Comparison of ENCODE assay signal across 17 cellular contexts in the genomic region with DNA sequence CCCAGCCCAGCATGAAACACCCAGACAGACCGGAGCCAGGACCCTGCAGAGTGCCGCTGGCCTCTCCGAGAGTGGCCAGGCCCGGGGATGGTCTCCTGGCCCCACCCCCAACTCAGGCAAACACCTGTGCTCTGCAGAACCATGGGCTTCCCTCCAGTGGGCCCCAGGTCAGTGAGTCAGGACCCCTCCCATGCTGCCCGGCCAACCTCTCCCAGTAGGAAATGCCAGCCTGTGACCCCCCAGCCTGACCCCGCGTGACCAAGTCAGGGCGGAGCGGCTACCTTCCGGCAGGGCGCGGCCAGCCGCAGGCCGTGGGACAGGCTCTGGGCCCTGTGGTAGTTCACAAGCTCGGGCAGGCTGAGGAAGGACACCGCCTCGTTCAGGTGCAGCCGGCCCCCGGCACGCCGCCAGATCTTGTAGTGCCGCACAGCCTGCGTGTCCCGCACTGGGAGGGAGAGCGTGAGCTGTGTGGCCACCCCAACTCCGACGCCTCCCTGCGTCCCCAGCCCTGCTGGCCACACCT. TPM values are rescaled to one million over a fixed set of nuclear protein-coding genes. Genes with fewer than 3 reads are reported as not detected.
DNase-seq lines count a peak whose midpoint lies in the region; ATAC-seq, FAIRE-seq and TF ChIP-seq lines count a peak whose summit lies in the region.
"Had no signal": no experiment of that assay in that cellular context is flagged by ENCODE, and none has a peak within 500 bp of the region (broad histone marks: within the 10 kb centered on the region; RNA-seq: fewer than 3 reads in every experiment).

No MANE protein-coding gene starts in this region.

- no peak overlapping the region for H3K4me3 ChIP-seq in bronchial epithelial cell (ENCODE audit: low read depth, low read length)
- H3K4me3 ChIP-seq in mucosa of descending colon = no peak overlapping the region
- H3K4me3 ChIP-seq in A673 (ENCODE audit: low read depth, low read length, poor library complexity, severe bottlenecking) = no peak overlapping the region

- BruUV-seq in A673 (replicated peaks; lab: Mats Ljungman, UMichigan) = no TSS peak

- no peaks in the 10 kb centered on the region for H3K4me1 Mint-ChIP-seq in activated naive CD8-positive, alpha-beta T cell treated with anti-CD3 and anti-CD28 coated beads, Interleukin-2, amount 10 ng/mL, durations not matched to agents 7 days and 5 days
- H3K4me1 Mint-ChIP-seq in activated naive CD8-positive, alpha-beta T cell treated with anti-CD3 and anti-CD28 coated beads for 36 hours = peaks cover 5% of the 10 kb centered on the region

- H3K9me3 ChIP-seq in mucosa of descending colon (no peaks in the 10 kb centered on the region), A673 (ENCODE audit: low read depth, low read length, poor library complexity, severe bottlenecking) (no peaks in the 10 kb centered on the region)
- H3K9me3 ChIP-seq: right lobe of liver had no signal

- H3K4me1 ChIP-seq in mucosa of descending colon (ENCODE audit: low read depth) = peaks cover 37% of the 10 kb centered on the region
- H3K4me1 ChIP-seq in A673 (ENCODE audit: insufficient read depth, low read length, poor library complexity, severe bottlenecking) = peaks cover 5% of the 10 kb centered on the region

- ATAC-seq in activated naive CD8-positive, alpha-beta T cell treated with anti-CD3 and anti-CD28 coated beads, Interleukin-2, amount 10 ng/mL, durations not matched to agents 7 days and 5 days (ENCODE audit: low read depth) = no peak
- peak; percentile 22 for ATAC-seq in mucosa of descending colon
- no peak for ATAC-seq in HG03469 (IDR thresholded peaks at IDR 0.05; ENCODE audit: unreplicated experiment)
- ATAC-seq: activated CD8-positive, alpha-beta memory T cell treated with anti-CD3 and anti-CD28 coated beads, Interleukin-2, amount 10 ng/mL, durations not matched to agents 7 days and 5 days; activated naive CD4-positive, alpha-beta T cell treated with anti-CD3 and anti-CD28 coated beads, Interleukin-2, amount 50 U/mL, for 72 hours; naive thymus-derived CD4-positive, alpha-beta T cell; right lobe of liver had no signal

- peaks cover 1% of the 10 kb centered on the region for H3K36me3 ChIP-seq in bronchial epithelial cell (ENCODE audit: control insufficient read depth, insufficient read depth, low read length)
- no peaks in the 10 kb centered on the region for H3K36me3 ChIP-seq in mucosa of descending colon (ENCODE audit: low read depth)
- H3K36me3 ChIP-seq in A673 (ENCODE audit: insufficient read depth, low read length, poor library complexity, severe bottlenecking) = no peaks in the 10 kb centered on the region
- H3K36me3 ChIP-seq: right lobe of liver had no signal

- FAIRE-seq in bronchial epithelial cell (lab: Jason Lieb, UNC) = no peak
- FAIRE-seq: endometrium had no signal

- TF ChIP-seq CTCF in bronchial epithelial cell (IDR thresholded peaks at IDR 0.05; ENCODE audit: insufficient read depth, low read length, severe bottlenecking) = no peak
- TF ChIP-seq CTCF in mucosa of descending colon (IDR thresholded peaks at IDR 0.05) = no peak
- TF ChIP-seq CTCF in A673 (conservative IDR thresholded peaks at IDR 0.05; ENCODE audit: low read depth, low read length) = no peak

- CTCF ChIA-PET in A673 (lab: Charles Lee) = no interaction called here

- no peak overlapping the region for H3K27ac Mint-ChIP-seq in activated naive CD8-positive, alpha-beta T cell treated with anti-CD3 and anti-CD28 coated beads, Interleukin-2, amount 10 ng/mL, durations not matched to agents 7 days and 5 days
- H3K27ac Mint-ChIP-seq in activated naive CD8-positive, alpha-beta T cell treated with anti-CD3 and anti-CD28 coated beads for 36 hours = no peak overlapping the region
- H3K27ac Mint-ChIP-seq: activated CD8-positive, alpha-beta memory T cell treated with anti-CD3 and anti-CD28 coated beads, Interleukin-2, amount 10 ng/mL, durations not matched to agents 7 days and 5 days; activated naive CD4-positive, alpha-beta T cell treated with anti-CD3 and anti-CD28 coated beads, Interleukin-2, amount 50 U/mL, for 72 hours; naive thymus-derived CD4-positive, alpha-beta T cell had no signal

- H3K36me3 Mint-ChIP-seq in activated naive CD8-positive, alpha-beta T cell treated with anti-CD3 and anti-CD28 coated beads, Interleukin-2, amount 10 ng/mL, durations not matched to agents 7 days and 5 days = no peaks in the 10 kb centered on the region
- H3K36me3 Mint-ChIP-seq in activated naive CD8-positive, alpha-beta T cell treated with anti-CD3 and anti-CD28 coated beads for 36 hours = no peaks in the 10 kb centered on the region
- H3K36me3 Mint-ChIP-seq: activated CD8-positive, alpha-beta memory T cell treated with anti-CD3 and anti-CD28 coated beads, Interleukin-2, amount 10 ng/mL, durations not matched to agents 7 days and 5 days; activated naive CD4-positive, alpha-beta T cell treated with anti-CD3 and anti-CD28 coated beads, Interleukin-2, amount 50 U/mL, for 72 hours; naive thymus-derived CD4-positive, alpha-beta T cell had no signal

- intact Hi-C loops in mucosa of descending colon (cut with DNase I, micrococcal nuclease) (no loop called here), A673 (cut with micrococcal nuclease; ENCODE audit: unreplicated experiment) (no loop called here)

- H3K27ac ChIP-seq in A673 (ENCODE audit: low read depth, low read length, poor library complexity, severe bottlenecking) = no peak overlapping the region
- H3K27ac ChIP-seq: right lobe of liver had no signal

- no peaks in the 10 kb centered on the region for H3K27me3 Mint-ChIP-seq in activated naive CD8-positive, alpha-beta T cell treated with anti-CD3 and anti-CD28 coated beads, Interleukin-2, amount 10 ng/mL, durations not matched to agents 7 days and 5 days
- H3K27me3 Mint-ChIP-seq in activated naive CD8-positive, alpha-beta T cell treated with anti-CD3 and anti-CD28 coated beads for 36 hours = no peaks in the 10 kb centered on the region
- H3K27me3 Mint-ChIP-seq: naive thymus-derived CD4-positive, alpha-beta T cell had no signal

- POLR2A ChIA-PET in activated naive CD8-positive, alpha-beta T cell treated with anti-CD3 and anti-CD28 coated beads, Interleukin-2, amount 10 ng/mL, durations not matched to agents 7 days and 5 days (lab: Charles Lee) = interaction anchor here (5.1 kb wide), 1 partner anchor 12 kb away, joined by 88 read pairs; a partner anchor contains a TSS
- POLR2A ChIA-PET in A673 (lab: Charles Lee; ENCODE audit: low non-redundant PET) = no interaction called here

- no peaks in the 10 kb centered on the region for H3K27me3 ChIP-seq in bronchial epithelial cell (ENCODE audit: control insufficient read depth, insufficient read depth, low read length)
- no peaks in the 10 kb centered on the region for H3K27me3 ChIP-seq in A673 (replicated peaks; ENCODE audit: insufficient read depth, low read depth, low read length, poor library complexity)
- H3K27me3 ChIP-seq: right lobe of liver had no signal

- no peaks in the 10 kb centered on the region for H3K9me3 Mint-ChIP-seq in activated naive CD8-positive, alpha-beta T cell treated with anti-CD3 and anti-CD28 coated beads, Interleukin-2, amount 10 ng/mL, durations not matched to agents 7 days and 5 days
- H3K9me3 Mint-ChIP-seq in activated naive CD8-positive, alpha-beta T cell treated with anti-CD3 and anti-CD28 coated beads for 36 hours = no peaks in the 10 kb centered on the region
- H3K9me3 Mint-ChIP-seq: activated naive CD4-positive, alpha-beta T cell treated with anti-CD3 and anti-CD28 coated beads, Interleukin-2, amount 50 U/mL, for 72 hours had no signal

- H3K4me3 Mint-ChIP-seq in activated naive CD8-positive, alpha-beta T cell treated with anti-CD3 and anti-CD28 coated beads, Interleukin-2, amount 10 ng/mL, durations not matched to agents 7 days and 5 days = no peak overlapping the region
- no peak overlapping the region for H3K4me3 Mint-ChIP-seq in activated naive CD8-positive, alpha-beta T cell treated with anti-CD3 and anti-CD28 coated beads for 36 hours
- H3K4me3 Mint-ChIP-seq: activated CD8-positive, alpha-beta memory T cell treated with anti-CD3 and anti-CD28 coated beads, Interleukin-2, amount 10 ng/mL, durations not matched to agents 7 days and 5 days; naive thymus-derived CD4-positive, alpha-beta T cell had no signal

- peak; percentile 37 for DNase-seq in activated naive CD8-positive, alpha-beta T cell treated with anti-CD3 and anti-CD28 coated beads, Interleukin-2, amount 10 ng/mL, durations not matched to agents 7 days and 5 days
- DNase-seq in activated naive CD8-positive, alpha-beta T cell treated with anti-CD3 and anti-CD28 coated beads for 36 hours = no peak
- DNase-seq in bronchial epithelial cell (ENCODE audit: low read depth) = peak; percentile 64
- DNase-seq in mucosa of descending colon = peak; percentile 88 to 91 (median 90)
- peak; percentile 90 for DNase-seq in ureter (ENCODE audit: low spot score)
- no peak for DNase-seq in A673 (ENCODE audit: low spot score)
- no peak for DNase-seq in activated CD8-positive, alpha-beta memory T cell treated with anti-CD3 and anti-CD28 coated beads, Interleukin-2, amount 50 U/mL, for 48 hours
- DNase-seq: activated CD8-positive, alpha-beta memory T cell treated with anti-CD3 and anti-CD28 coated beads, Interleukin-2, amount 10 ng/mL, durations not matched to agents 7 days and 5 days; caudate nucleus; kidney glomerular epithelial cell; NCI-H1092; stimulated activated CD4-positive, alpha-beta T cell treated with anti-CD3 and anti-CD28 coated beads, Interleukin-4, amount 100 ng/mL, for 24 hours had no signal

RNA-seq across cellular contexts. Expression of a gene that starts 3.2 kb away (rescaled TPM):
- under 1 TPM; 0.11 to 0.31 TPM for total RNA-seq in activated naive CD8-positive, alpha-beta T cell treated with anti-CD3 and anti-CD28 coated beads, Interleukin-2, amount 10 ng/mL, durations not matched to agents 7 days and 5 days
- total RNA-seq in activated naive CD8-positive, alpha-beta T cell treated with anti-CD3 and anti-CD28 coated beads for 36 hours = under 1 TPM; 0.16 to 0.26 TPM
- 59.5 and 107 TPM in 2 replicates for total RNA-seq in bronchial epithelial cell
- 10 to 100 TPM; 39.5 to 91.7 (median 87.1) TPM for total RNA-seq in mucosa of descending colon
- 55.1 TPM for total RNA-seq in ureter
- not detected in 2 replicates for total RNA-seq in A673 (2021)

RNA-seq across cellular contexts. Expression of a gene that starts 13.4 kb away (rescaled TPM):
- 100 to 1,000 TPM; 242 to 248 TPM for total RNA-seq in activated naive CD8-positive, alpha-beta T cell treated with anti-CD3 and anti-CD28 coated beads, Interleukin-2, amount 10 ng/mL, durations not matched to agents 7 days and 5 days
- total RNA-seq in activated naive CD8-positive, alpha-beta T cell treated with anti-CD3 and anti-CD28 coated beads for 36 hours = 100 to 1,000 TPM; 128 to 136 TPM
- 21.9 and 35.6 TPM in 2 replicates for total RNA-seq in bronchial epithelial cell
- total RNA-seq in mucosa of descending colon = 100 to 1,000 TPM; 263 to 672 (median 537) TPM
- total RNA-seq in ureter = 507 TPM
- total RNA-seq in A673 (2021) = 148 and 176 TPM in 2 replicates

RNA-seq across cellular contexts. Expression of a gene that starts 13.6 kb away (rescaled TPM):
- total RNA-seq in activated naive CD8-positive, alpha-beta T cell treated with anti-CD3 and anti-CD28 coated beads, Interleukin-2, amount 10 ng/mL, durations not matched to agents 7 days and 5 days = not detected
- total RNA-seq in activated naive CD8-positive, alpha-beta T cell treated with anti-CD3 and anti-CD28 coated beads for 36 hours = not detected
- 0.13 and 0.79 TPM in 2 replicates for total RNA-seq in bronchial epithelial cell
- total RNA-seq in mucosa of descending colon = under 1 TPM; 0.25 to 0.52 (median 0.27) TPM
- 0.26 TPM for total RNA-seq in ureter
- not detected in 2 replicates for total RNA-seq in A673 (2021)
- total RNA-seq: activated CD8-positive, alpha-beta memory T cell treated with anti-CD3 and anti-CD28 coated beads, Interleukin-2, amount 10 ng/mL, durations not matched to agents 7 days and 5 days; activated naive CD4-positive, alpha-beta T cell treated with anti-CD3 and anti-CD28 coated beads, Interleukin-2, amount 50 U/mL, for 72 hours; right lobe of liver had no signal

RNA-seq across cellular contexts. Expression of a gene that starts 20.0 kb away (rescaled TPM):
- total RNA-seq in activated naive CD8-positive, alpha-beta T cell treated with anti-CD3 and anti-CD28 coated beads, Interleukin-2, amount 10 ng/mL, durations not matched to agents 7 days and 5 days = under 1 TPM; 0.48 to 0.55 TPM
- total RNA-seq in activated naive CD8-positive, alpha-beta T cell treated with anti-CD3 and anti-CD28 coated beads for 36 hours = under 1 TPM; 0.10 to 0.20 TPM
- total RNA-seq in bronchial epithelial cell (0.26 and 0.90 TPM in 2 replicates), mucosa of descending colon (under 1 TPM in 2 of 3 donors, not detected in 1; 0.19 to 0.25 TPM), ureter (1.6 TPM), A673 (2021) (0.21 and 0.37 TPM in 2 replicates)
- total RNA-seq: right lobe of liver had no signal

RNA-seq across cellular contexts. Expression of a gene that starts 35.0 kb away (rescaled TPM):
- total RNA-seq in activated naive CD8-positive, alpha-beta T cell treated with anti-CD3 and anti-CD28 coated beads, Interleukin-2, amount 10 ng/mL, durations not matched to agents 7 days and 5 days = under 1 TPM in 1 of 2 experiments, not detected in 1; 0.26 TPM
- total RNA-seq in activated naive CD8-positive, alpha-beta T cell treated with anti-CD3 and anti-CD28 coated beads for 36 hours = under 1 TPM in 1 of 2 experiments, not detected in 1; 0.27 TPM
- total RNA-seq in bronchial epithelial cell = 1.1 and 1.9 TPM in 2 replicates
- total RNA-seq in mucosa of descending colon = 10 to 100 TPM in 1 of 3 donors, 1 to 10 TPM in 2; 1.3 to 15.0 (median 2.7) TPM
- 20.2 TPM for total RNA-seq in ureter
- total RNA-seq in A673 (2021) = 7.5 and 13.7 TPM in 2 replicates

Comparison
In these comparisons a context has a peak if more than half of its experiments do, and no peak if none do; other contexts are left out.
1. DNase-seq: peak in activated naive CD8-positive, alpha-beta T cell treated with anti-CD3 and anti-CD28 coated beads, Interleukin-2, amount 10 ng/mL, durations not matched to agents 7 days and 5 days (single experiment), bronchial epithelial cell (single experiment), mucosa of descending colon (3 of 3) and ureter (single experiment); none in activated naive CD8-positive, alpha-beta T cell treated with anti-CD3 and anti-CD28 coated beads for 36 hours (single experiment), A673 (single experiment) and activated CD8-positive, alpha-beta memory T cell treated with anti-CD3 and anti-CD28 coated beads, Interleukin-2, amount 50 U/mL, for 48 hours (single experiment).
2. RNA of a gene that starts 3.2 kb away (total RNA-seq): 39.5 to 91.7 TPM in mucosa of descending colon, 59.5 to 107 TPM in bronchial epithelial cell and 55.1 TPM in ureter (single experiment); 0.11 to 0.31 TPM in activated naive CD8-positive, alpha-beta T cell treated with anti-CD3 and anti-CD28 coated beads, Interleukin-2, amount 10 ng/mL, durations not matched to agents 7 days and 5 days, 0.16 to 0.26 TPM in activated naive CD8-positive, alpha-beta T cell treated with anti-CD3 and anti-CD28 coated beads for 36 hours and not detected in A673; every median in the first group is over 10 times any median in the second.